In genomic region chr6:154410619-154411044, GRCh38 we compare ENCODE assay signal across 8 cellular contexts. TPM values are rescaled to one million over a fixed set of nuclear protein-coding genes. Genes with fewer than 3 reads are reported as not detected.
DNase-seq lines count a peak whose midpoint lies in the region; ATAC-seq and TF ChIP-seq lines count a peak whose summit lies in the region.

No MANE protein-coding gene starts in this region.

- CTCF ChIA-PET in AG04450 (lab: Charles Lee) (no interaction called here), Panc1 (lab: Charles Lee) (no interaction called here), Caco-2 (lab: Charles Lee) (no interaction called here)

- H3K27me3 Mint-ChIP-seq in nephron progenitor cell (ENCODE audit: low read depth, poor library complexity), result no peaks in the 10 kb centered on the region
- no peaks in the 10 kb centered on the region for H3K27me3 Mint-ChIP-seq in Caco-2 (ENCODE audit: insufficient read depth, unreplicated experiment)
- no peaks in the 10 kb centered on the region for H3K27me3 Mint-ChIP-seq in neural progenitor cell (ENCODE audit: insufficient read depth, low read depth)

- H3K4me3 Mint-ChIP-seq in nephron progenitor cell (peak overlapping the region; percentile 12), Caco-2 (ENCODE audit: unreplicated experiment) (no peak overlapping the region), neural progenitor cell (no peak overlapping the region)

- TF ChIP-seq CTCF in AG04450 (IDR thresholded peaks at IDR 0.05; ENCODE audit: low read depth, low read length) (no peak), Panc1 (IDR thresholded peaks at IDR 0.05) (no peak), nephron progenitor cell (IDR thresholded peaks at IDR 0.05) (no peak), Caco-2 (IDR thresholded peaks at IDR 0.05; ENCODE audit: insufficient read depth in 1 of 2, low read depth in 1 of 2, low read length in 1 of 2, severe bottlenecking in 1 of 2, unreplicated experiment in 1 of 2) (no peak), neural progenitor cell (IDR thresholded peaks at IDR 0.05) (no peak)

- H3K4me1 Mint-ChIP-seq in nephron progenitor cell, result peaks cover 27% of the 10 kb centered on the region
- no peaks in the 10 kb centered on the region for H3K4me1 Mint-ChIP-seq in Caco-2 (ENCODE audit: low read depth, unreplicated experiment)
- H3K4me1 Mint-ChIP-seq in neural progenitor cell, result peaks cover 16% of the 10 kb centered on the region

- POLR2A ChIA-PET in AG04450 (lab: Yijun Ruan, JAX) (no interaction called here), Panc1 (lab: Charles Lee) (no interaction called here), Caco-2 (lab: Charles Lee) (no interaction called here)

- H4K20me1 ChIP-seq in neural progenitor cell (ENCODE audit: low read depth), result no peaks in the 10 kb centered on the region

- peaks cover 66% of the 10 kb centered on the region for H3K36me3 Mint-ChIP-seq in nephron progenitor cell (ENCODE audit: low read depth)
- H3K36me3 Mint-ChIP-seq in Caco-2 (ENCODE audit: insufficient read depth, unreplicated experiment), result peaks cover 80% of the 10 kb centered on the region
- H3K36me3 Mint-ChIP-seq in neural progenitor cell, result peaks cover 22% of the 10 kb centered on the region

- H3K9me3 ChIP-seq in AG04450 (ENCODE audit: control insufficient read depth, insufficient read depth, low read length), result no peaks in the 10 kb centered on the region; the same call in none of the 2 replicates
- H3K9me3 ChIP-seq in Panc1 (ENCODE audit: control insufficient read depth, insufficient read depth, low read depth, low read length), result no peaks in the 10 kb centered on the region
- H3K9me3 ChIP-seq in Caco-2, result no peaks in the 10 kb centered on the region; the same call in 1 of the 2 replicates
- H3K9me3 ChIP-seq in neural progenitor cell (ENCODE audit: low read depth), result no peaks in the 10 kb centered on the region

- H3K79me2 ChIP-seq in neural progenitor cell (ENCODE audit: low read depth), result no peaks in the 10 kb centered on the region

- H3K9me3 Mint-ChIP-seq in nephron progenitor cell, result no peaks in the 10 kb centered on the region
- H3K9me3 Mint-ChIP-seq in Caco-2 (ENCODE audit: unreplicated experiment), result no peaks in the 10 kb centered on the region
- no peaks in the 10 kb centered on the region for H3K9me3 Mint-ChIP-seq in neural progenitor cell

- DNase-seq in AG04450 (ENCODE audit: low read depth, low spot score) (peak; percentile 91), Panc1 (ENCODE audit: low read depth, low spot score) (peak; percentile 72), nephron progenitor cell (peak; percentile 11), Caco-2 (no peak), neural progenitor cell (ENCODE audit: low spot score) (no peak)

- H3K9ac ChIP-seq in neural progenitor cell, result no peak overlapping the region

- H3K4me3 ChIP-seq in AG04450 (ENCODE audit: low read depth, low read length) (no peak overlapping the region; the same call in 1 of the 2 replicates), Panc1 (ENCODE audit: low read depth in 2 of 2, low read length in 2 of 2) (no peak overlapping the region), Caco-2 (ENCODE audit: low read depth, low read length) (no peak overlapping the region), neural progenitor cell (no peak overlapping the region)

- H3K27ac Mint-ChIP-seq in nephron progenitor cell (peak overlapping the region; percentile 91), Caco-2 (ENCODE audit: unreplicated experiment) (no peak overlapping the region), neural progenitor cell (no peak overlapping the region)

- H3K27ac ChIP-seq in AG04450 (ENCODE audit: low read depth, low read length), result peak overlapping the region; percentile 96
- peak overlapping the region; percentile 65 for H3K27ac ChIP-seq in Panc1 (ENCODE audit: low read length)
- no peak overlapping the region for H3K27ac ChIP-seq in neural progenitor cell

- intact Hi-C loops in Panc1 (cut with micrococcal nuclease; ENCODE audit: unreplicated experiment), result no loop called here
- intact Hi-C loops in Caco-2 (cut with micrococcal nuclease; ENCODE audit: unreplicated experiment), result no loop called here

- no peaks in the 10 kb centered on the region for H3K27me3 ChIP-seq in AG04450 (ENCODE audit: control insufficient read depth, insufficient read depth, low read length)
- H3K27me3 ChIP-seq in Panc1 (ENCODE audit: control insufficient read depth, insufficient read depth, low read length), result no peaks in the 10 kb centered on the region
- H3K27me3 ChIP-seq in Caco-2 (replicated peaks; ENCODE audit: control insufficient read depth, insufficient read depth, low read length), result no peaks in the 10 kb centered on the region
- H3K27me3 ChIP-seq in neural progenitor cell, result no peaks in the 10 kb centered on the region

- H3F3A ChIP-seq in neural progenitor cell (ENCODE audit: low read depth), result no peaks in the 10 kb centered on the region

- ATAC-seq in GM21619 (IDR thresholded peaks at IDR 0.05; ENCODE audit: unreplicated experiment) (peak; percentile 54), Panc1 (peak; percentile 92), esophagus mucosa (peak; percentile 91), GM21528 (IDR thresholded peaks at IDR 0.05; ENCODE audit: low FRiP score, unreplicated experiment) (no peak)

- BruUV-seq in Panc1 (replicated peaks; lab: Mats Ljungman, UMichigan), result no TSS peak
- no TSS peak for BruUV-seq in Caco-2 (replicated peaks; lab: Mats Ljungman, UMichigan)

- H3K4me1 ChIP-seq in Panc1 (ENCODE audit: control insufficient read depth, insufficient read depth, low read length), result peaks cover 9% of the 10 kb centered on the region
- H3K4me1 ChIP-seq in Caco-2, result 0 out of 2 replicates have a peak, but pooled peaks cover 4% of the 10 kb centered on the region
- H3K4me1 ChIP-seq in neural progenitor cell, result no peaks in the 10 kb centered on the region

- in situ Hi-C loops in Panc1 (cut with HindIII; ENCODE audit: low pct_unique_long_range_greater_than_20kb, low sequenced_read_pairs), result no loop called here

- H2AFZ ChIP-seq in neural progenitor cell (replicated peaks), result no peak overlapping the region

- H3K36me3 ChIP-seq in Panc1 (ENCODE audit: control insufficient read depth, insufficient read depth, low read length), result no peaks in the 10 kb centered on the region
- H3K36me3 ChIP-seq in Caco-2 (ENCODE audit: control insufficient read depth, insufficient read depth, low read length), result no peaks in the 10 kb centered on the region; the same call in none of the 2 replicates
- H3K36me3 ChIP-seq in neural progenitor cell, result no peaks in the 10 kb centered on the region

- H3K4me2 ChIP-seq in neural progenitor cell, result no peak overlapping the region

RNA-seq across cellular contexts. Expression of gene IPCEF1, which starts 54.0 kb away (rescaled TPM):
- polyA plus RNA-seq in AG04450 (2011; rRNA removed), result 0.35 and 0.66 TPM in 2 replicates
- polyA minus RNA-seq in AG04450 (2011; rRNA and poly(A)+ RNA removed), result 0.41 and 0.56 TPM in 2 replicates
- total RNA-seq in Panc1 (2021; ENCODE audit: unreplicated experiment), result 0.28 TPM
- not detected for polyA plus RNA-seq in Panc1 (2012; ENCODE audit: insufficient read length)
- 1.8 TPM for total RNA-seq in esophagus mucosa
- 1.4 and 1.9 TPM in 2 replicates for total RNA-seq in Caco-2 (2022)
- 0.13 and 0.25 TPM in 2 replicates for total RNA-seq in neural progenitor cell (ENCODE audit: low replicate concordance)

Comparison
In these comparisons a context has a peak if more than half of its experiments do, and no peak if none do; other contexts are left out.
1. DNase-seq: peak in AG04450 (single experiment), Panc1 (single experiment) and nephron progenitor cell (single experiment); none in Caco-2 (0 of 2) and neural progenitor cell (single experiment).